In the genomic region with DNA sequence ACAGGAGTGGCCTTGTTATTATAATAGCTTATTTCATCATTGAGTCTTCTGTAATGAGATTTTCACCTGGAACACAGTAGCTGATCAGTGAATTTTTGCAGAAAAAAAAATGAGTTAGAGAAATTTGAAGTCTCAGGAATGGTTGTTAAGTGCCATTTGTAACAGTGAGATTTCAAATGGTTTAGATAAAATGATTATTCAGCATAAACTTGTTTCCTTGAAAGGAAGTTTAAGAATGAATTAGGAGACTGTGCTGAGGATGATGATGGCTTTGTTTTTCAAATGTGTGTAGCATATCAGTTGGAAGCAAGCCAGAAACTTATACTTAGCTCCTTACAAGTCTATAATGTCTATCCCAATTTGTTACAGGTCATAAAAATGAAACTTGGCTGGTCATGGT, we compare ENCODE assay signal across 2 cellular contexts.
TF ChIP-seq lines count a peak whose summit lies in the region.

No MANE protein-coding gene starts in this region.

TF ChIP-seq in HepG2, 621 proteins besides CTCF, POLR2A, EP300 and RAD21 (continued from another document):
- TF ChIP-seq ZNF124 (CRISPR knock-in tag; IDR thresholded peaks at IDR 0.05) = no peak
- no peak for TF ChIP-seq FOXA1 (IDR thresholded peaks at IDR 0.05)
- TF ChIP-seq FOXA1 (CRISPR knock-in tag; IDR thresholded peaks at IDR 0.05) = no peak
- TF ChIP-seq, protein P1, sequence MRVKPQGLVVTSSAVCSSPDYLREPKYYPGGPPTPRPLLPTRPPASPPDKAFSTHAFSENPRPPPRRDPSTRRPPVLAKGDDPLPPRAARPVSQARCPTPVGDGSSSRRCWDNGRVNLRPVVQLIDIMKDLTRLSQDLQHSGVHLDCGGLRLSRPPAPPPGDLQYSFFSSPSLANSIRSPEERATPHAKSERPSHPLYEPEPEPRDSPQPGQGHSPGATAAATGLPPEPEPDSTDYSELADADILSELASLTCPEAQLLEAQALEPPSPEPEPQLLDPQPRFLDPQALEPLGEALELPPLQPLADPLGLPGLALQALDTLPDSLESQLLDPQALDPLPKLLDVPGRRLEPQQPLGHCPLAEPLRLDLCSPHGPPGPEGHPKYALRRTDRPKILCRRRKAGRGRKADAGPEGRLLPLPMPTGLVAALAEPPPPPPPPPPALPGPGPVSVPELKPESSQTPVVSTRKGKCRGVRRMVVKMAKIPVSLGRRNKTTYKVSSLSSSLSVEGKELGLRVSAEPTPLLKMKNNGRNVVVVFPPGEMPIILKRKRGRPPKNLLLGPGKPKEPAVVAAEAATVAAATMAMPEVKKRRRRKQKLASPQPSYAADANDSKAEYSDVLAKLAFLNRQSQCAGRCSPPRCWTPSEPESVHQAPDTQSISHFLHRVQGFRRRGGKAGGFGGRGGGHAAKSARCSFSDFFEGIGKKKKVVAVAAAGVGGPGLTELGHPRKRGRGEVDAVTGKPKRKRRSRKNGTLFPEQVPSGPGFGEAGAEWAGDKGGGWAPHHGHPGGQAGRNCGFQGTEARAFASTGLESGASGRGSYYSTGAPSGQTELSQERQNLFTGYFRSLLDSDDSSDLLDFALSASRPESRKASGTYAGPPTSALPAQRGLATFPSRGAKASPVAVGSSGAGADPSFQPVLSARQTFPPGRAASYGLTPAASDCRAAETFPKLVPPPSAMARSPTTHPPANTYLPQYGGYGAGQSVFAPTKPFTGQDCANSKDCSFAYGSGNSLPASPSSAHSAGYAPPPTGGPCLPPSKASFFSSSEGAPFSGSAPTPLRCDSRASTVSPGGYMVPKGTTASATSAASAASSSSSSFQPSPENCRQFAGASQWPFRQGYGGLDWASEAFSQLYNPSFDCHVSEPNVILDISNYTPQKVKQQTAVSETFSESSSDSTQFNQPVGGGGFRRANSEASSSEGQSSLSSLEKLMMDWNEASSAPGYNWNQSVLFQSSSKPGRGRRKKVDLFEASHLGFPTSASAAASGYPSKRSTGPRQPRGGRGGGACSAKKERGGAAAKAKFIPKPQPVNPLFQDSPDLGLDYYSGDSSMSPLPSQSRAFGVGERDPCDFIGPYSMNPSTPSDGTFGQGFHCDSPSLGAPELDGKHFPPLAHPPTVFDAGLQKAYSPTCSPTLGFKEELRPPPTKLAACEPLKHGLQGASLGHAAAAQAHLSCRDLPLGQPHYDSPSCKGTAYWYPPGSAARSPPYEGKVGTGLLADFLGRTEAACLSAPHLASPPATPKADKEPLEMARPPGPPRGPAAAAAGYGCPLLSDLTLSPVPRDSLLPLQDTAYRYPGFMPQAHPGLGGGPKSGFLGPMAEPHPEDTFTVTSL (CRISPR knock-in tag; IDR thresholded peaks at IDR 0.05; ENCODE audit: borderline replicate concordance) = no peak
- no peak for TF ChIP-seq KAT7 (CRISPR knock-in tag; IDR thresholded peaks at IDR 0.05; ENCODE audit: borderline replicate concordance)
- no peak for TF ChIP-seq ZNF75D (CRISPR knock-in tag; IDR thresholded peaks at IDR 0.05; ENCODE audit: borderline replicate concordance)
- TF ChIP-seq, protein P2, sequence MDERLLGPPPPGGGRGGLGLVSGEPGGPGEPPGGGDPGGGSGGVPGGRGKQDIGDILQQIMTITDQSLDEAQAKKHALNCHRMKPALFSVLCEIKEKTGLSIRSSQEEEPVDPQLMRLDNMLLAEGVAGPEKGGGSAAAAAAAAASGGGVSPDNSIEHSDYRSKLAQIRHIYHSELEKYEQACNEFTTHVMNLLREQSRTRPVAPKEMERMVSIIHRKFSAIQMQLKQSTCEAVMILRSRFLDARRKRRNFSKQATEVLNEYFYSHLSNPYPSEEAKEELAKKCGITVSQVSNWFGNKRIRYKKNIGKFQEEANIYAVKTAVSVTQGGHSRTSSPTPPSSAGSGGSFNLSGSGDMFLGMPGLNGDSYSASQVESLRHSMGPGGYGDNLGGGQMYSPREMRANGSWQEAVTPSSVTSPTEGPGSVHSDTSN (CRISPR knock-in tag; IDR thresholded peaks at IDR 0.05) = no peak
- peak; percentile 92 for TF ChIP-seq MAFF (IDR thresholded peaks at IDR 0.05; ENCODE audit: low read depth, low read length)
TF ChIP-seq in HepG2: peak in this region for 2.

TF ChIP-seq in K562, 482 proteins besides CTCF, POLR2A, EP300 and RAD21 (continued from another document):
- TF ChIP-seq ZNF766 (CRISPR knock-in tag; conservative IDR thresholded peaks at IDR 0.05) (no peak), HDAC8 (tag; IDR thresholded peaks at IDR 0.05) (no peak), ZFP30 (CRISPR knock-in tag; IDR thresholded peaks at IDR 0.05; ENCODE audit: borderline replicate concordance) (no peak), MAFG (tag; conservative IDR thresholded peaks at IDR 0.05) (peak; percentile 72), C11orf30 (IDR thresholded peaks at IDR 0.05; ENCODE audit: low read depth) (peak; percentile 62), BCL6 (CRISPR knock-in tag; IDR thresholded peaks at IDR 0.05) (no peak), ZNF583 (CRISPR knock-in tag; IDR thresholded peaks at IDR 0.05) (no peak)
- TF ChIP-seq, protein P3, sequence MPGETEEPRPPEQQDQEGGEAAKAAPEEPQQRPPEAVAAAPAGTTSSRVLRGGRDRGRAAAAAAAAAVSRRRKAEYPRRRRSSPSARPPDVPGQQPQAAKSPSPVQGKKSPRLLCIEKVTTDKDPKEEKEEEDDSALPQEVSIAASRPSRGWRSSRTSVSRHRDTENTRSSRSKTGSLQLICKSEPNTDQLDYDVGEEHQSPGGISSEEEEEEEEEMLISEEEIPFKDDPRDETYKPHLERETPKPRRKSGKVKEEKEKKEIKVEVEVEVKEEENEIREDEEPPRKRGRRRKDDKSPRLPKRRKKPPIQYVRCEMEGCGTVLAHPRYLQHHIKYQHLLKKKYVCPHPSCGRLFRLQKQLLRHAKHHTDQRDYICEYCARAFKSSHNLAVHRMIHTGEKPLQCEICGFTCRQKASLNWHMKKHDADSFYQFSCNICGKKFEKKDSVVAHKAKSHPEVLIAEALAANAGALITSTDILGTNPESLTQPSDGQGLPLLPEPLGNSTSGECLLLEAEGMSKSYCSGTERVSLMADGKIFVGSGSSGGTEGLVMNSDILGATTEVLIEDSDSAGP (CRISPR knock-in tag; IDR thresholded peaks at IDR 0.05) = no peak
TF ChIP-seq in K562: peak in this region for 5.
